Comparison of ENCODE assay signal across 1 cellular context in the genomic region with DNA sequence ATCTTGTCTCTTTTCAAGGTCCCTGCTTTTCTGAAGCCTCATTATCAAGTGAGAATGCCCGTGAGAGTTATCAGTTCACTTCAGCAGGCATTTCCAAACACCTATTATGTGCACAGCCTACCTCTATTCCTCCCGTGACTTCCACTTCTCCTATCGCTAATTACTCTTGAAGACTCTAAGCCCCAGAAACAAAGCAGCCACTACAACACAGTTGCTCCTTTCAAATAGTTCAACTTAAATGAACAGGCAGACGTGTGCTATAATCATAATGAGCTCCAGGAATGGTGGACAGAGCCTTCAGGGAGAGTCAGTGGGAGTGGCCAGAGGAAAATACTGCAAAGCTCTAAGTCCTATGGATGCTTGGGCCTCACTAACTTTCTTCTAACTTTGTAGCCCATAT.
TF ChIP-seq lines count a peak whose summit lies in the region.

No MANE protein-coding gene starts in this region.

TF ChIP-seq in GM23338, 12 proteins besides CTCF, POLR2A, EP300 and RAD21 (continued from another document):
- TF ChIP-seq, protein P1, sequence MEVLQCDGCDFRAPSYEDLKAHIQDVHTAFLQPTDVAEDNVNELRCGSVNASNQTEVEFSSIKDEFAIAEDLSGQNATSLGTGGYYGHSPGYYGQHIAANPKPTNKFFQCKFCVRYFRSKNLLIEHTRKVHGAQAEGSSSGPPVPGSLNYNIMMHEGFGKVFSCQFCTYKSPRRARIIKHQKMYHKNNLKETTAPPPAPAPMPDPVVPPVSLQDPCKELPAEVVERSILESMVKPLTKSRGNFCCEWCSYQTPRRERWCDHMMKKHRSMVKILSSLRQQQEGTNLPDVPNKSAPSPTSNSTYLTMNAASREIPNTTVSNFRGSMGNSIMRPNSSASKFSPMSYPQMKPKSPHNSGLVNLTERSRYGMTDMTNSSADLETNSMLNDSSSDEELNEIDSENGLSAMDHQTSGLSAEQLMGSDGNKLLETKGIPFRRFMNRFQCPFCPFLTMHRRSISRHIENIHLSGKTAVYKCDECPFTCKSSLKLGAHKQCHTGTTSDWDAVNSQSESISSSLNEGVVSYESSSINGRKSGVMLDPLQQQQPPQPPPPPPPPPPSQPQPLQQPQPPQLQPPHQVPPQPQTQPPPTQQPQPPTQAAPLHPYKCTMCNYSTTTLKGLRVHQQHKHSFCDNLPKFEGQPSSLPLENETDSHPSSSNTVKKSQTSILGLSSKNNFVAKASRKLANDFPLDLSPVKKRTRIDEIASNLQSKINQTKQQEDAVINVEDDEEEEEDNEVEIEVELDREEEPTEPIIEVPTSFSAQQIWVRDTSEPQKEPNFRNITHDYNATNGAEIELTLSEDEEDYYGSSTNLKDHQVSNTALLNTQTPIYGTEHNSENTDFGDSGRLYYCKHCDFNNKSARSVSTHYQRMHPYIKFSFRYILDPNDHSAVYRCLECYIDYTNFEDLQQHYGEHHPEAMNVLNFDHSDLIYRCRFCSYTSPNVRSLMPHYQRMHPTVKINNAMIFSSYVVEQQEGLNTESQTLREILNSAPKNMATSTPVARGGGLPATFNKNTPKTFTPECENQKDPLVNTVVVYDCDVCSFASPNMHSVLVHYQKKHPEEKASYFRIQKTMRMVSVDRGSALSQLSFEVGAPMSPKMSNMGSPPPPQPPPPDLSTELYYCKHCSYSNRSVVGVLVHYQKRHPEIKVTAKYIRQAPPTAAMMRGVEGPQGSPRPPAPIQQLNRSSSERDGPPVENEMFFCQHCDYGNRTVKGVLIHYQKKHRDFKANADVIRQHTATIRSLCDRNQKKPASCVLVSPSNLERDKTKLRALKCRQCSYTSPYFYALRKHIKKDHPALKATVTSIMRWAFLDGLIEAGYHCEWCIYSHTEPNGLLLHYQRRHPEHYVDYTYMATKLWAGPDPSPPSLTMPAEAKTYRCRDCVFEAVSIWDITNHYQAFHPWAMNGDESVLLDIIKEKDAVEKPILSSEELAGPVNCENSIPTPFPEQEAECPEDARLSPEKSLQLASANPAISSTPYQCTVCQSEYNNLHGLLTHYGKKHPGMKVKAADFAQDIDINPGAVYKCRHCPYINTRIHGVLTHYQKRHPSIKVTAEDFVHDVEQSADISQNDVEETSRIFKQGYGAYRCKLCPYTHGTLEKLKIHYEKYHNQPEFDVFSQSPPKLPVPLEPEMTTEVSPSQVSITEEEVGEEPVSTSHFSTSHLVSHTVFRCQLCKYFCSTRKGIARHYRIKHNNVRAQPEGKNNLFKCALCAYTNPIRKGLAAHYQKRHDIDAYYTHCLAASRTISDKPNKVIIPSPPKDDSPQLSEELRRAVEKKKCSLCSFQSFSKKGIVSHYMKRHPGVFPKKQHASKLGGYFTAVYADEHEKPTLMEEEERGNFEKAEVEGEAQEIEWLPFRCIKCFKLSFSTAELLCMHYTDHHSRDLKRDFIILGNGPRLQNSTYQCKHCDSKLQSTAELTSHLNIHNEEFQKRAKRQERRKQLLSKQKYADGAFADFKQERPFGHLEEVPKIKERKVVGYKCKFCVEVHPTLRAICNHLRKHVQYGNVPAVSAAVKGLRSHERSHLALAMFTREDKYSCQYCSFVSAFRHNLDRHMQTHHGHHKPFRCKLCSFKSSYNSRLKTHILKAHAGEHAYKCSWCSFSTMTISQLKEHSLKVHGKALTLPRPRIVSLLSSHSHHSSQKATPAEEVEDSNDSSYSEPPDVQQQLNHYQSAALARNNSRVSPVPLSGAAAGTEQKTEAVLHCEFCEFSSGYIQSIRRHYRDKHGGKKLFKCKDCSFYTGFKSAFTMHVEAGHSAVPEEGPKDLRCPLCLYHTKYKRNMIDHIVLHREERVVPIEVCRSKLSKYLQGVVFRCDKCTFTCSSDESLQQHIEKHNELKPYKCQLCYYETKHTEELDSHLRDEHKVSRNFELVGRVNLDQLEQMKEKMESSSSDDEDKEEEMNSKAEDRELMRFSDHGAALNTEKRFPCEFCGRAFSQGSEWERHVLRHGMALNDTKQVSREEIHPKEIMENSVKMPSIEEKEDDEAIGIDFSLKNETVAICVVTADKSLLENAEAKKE (CRISPR knock-in tag; IDR thresholded peaks at IDR 0.05), result no peak
- TF ChIP-seq POLR2AphosphoS5 (IDR thresholded peaks at IDR 0.05; ENCODE audit: low read depth) (no peak), EZH2phosphoT487 (IDR thresholded peaks at IDR 0.05; ENCODE audit: unreplicated experiment) (no peak), STAT1 (IDR thresholded peaks at IDR 0.05; ENCODE audit: unreplicated experiment) (no peak), REST (IDR thresholded peaks at IDR 0.05; ENCODE audit: unreplicated experiment) (no peak), ZNF331 (CRISPR knock-in tag; IDR thresholded peaks at IDR 0.05; ENCODE audit: low read depth) (no peak), JUNB (IDR thresholded peaks at IDR 0.05; ENCODE audit: unreplicated experiment) (no peak)
- TF ChIP-seq, protein P2, sequence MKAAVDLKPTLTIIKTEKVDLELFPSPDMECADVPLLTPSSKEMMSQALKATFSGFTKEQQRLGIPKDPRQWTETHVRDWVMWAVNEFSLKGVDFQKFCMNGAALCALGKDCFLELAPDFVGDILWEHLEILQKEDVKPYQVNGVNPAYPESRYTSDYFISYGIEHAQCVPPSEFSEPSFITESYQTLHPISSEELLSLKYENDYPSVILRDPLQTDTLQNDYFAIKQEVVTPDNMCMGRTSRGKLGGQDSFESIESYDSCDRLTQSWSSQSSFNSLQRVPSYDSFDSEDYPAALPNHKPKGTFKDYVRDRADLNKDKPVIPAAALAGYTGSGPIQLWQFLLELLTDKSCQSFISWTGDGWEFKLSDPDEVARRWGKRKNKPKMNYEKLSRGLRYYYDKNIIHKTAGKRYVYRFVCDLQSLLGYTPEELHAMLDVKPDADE (IDR thresholded peaks at IDR 0.05), result no peak
